In genomic region chr1:209086486-209087192, GRCh38 we compare ENCODE assay signal across 11 cellular contexts.
A peak's percentile ranks its signal among the peaks of the same experiment; 100 is the strongest.
DNase-seq lines count a peak whose midpoint lies in the region; ATAC-seq and TF ChIP-seq lines count a peak whose summit lies in the region.
"Had no signal": no experiment of that assay in that cellular context is flagged by ENCODE, and none has a peak within 500 bp of the region (broad histone marks: within the 10 kb centered on the region; RNA-seq: fewer than 3 reads in every experiment).

No MANE protein-coding gene starts in this region.

- TF ChIP-seq CTCF in foreskin keratinocyte (conservative IDR thresholded peaks at IDR 0.05), result no peak

- ATAC-seq in GM18870 (IDR thresholded peaks at IDR 0.05; ENCODE audit: unreplicated experiment), result peak; percentile 90
- peak; percentile 94 for ATAC-seq in GM21723 (IDR thresholded peaks at IDR 0.05; ENCODE audit: unreplicated experiment)
- peak; percentile 66 for ATAC-seq in HG03342 (IDR thresholded peaks at IDR 0.05; ENCODE audit: unreplicated experiment)
- ATAC-seq in foreskin keratinocyte, result no peak

- no peak overlapping the region for H3K4me3 ChIP-seq in neuronal stem cell (ENCODE audit: low read length in 2 of 2)
- H3K4me3 ChIP-seq in SJCRH30, result no peak overlapping the region

- H3K14ac ChIP-seq in neuronal stem cell (ENCODE audit: low read length), result no peak overlapping the region

- H3K9me3 ChIP-seq in neuronal stem cell (replicated peaks in 1 of 2; ENCODE audit: control insufficient read depth in 2 of 2, insufficient read depth in 1 of 2, low read depth in 1 of 2, low read length in 2 of 2), result peaks cover 0 to 2% of the 10 kb centered on the region in 2 donors
- no peaks in the 10 kb centered on the region; the same call in 1 of the 2 replicates for H3K9me3 ChIP-seq in SJCRH30 (replicated peaks)

- H2BK15ac ChIP-seq in neuronal stem cell (ENCODE audit: low read length), result no peak overlapping the region

- H3K4ac ChIP-seq in neuronal stem cell (ENCODE audit: low read length), result no peak overlapping the region

- H3K27me3 ChIP-seq in neuronal stem cell (ENCODE audit: control insufficient read depth in 3 of 3, insufficient read depth in 3 of 3, low read depth in 1 of 3, low read length in 3 of 3) (no peaks in the 10 kb centered on the region), foreskin keratinocyte (no peaks in the 10 kb centered on the region), SJCRH30 (no peaks in the 10 kb centered on the region)

- no peak overlapping the region for H2AK5ac ChIP-seq in neuronal stem cell (ENCODE audit: low read depth, low read length)

- no peaks in the 10 kb centered on the region for H3K79me1 ChIP-seq in neuronal stem cell (ENCODE audit: low read depth, low read length)

- no peak overlapping the region for H4K91ac ChIP-seq in neuronal stem cell (ENCODE audit: low read depth, low read length, poor library complexity)

- H3K36me3 ChIP-seq in neuronal stem cell (replicated peaks in 1 of 2; ENCODE audit: control insufficient read depth in 2 of 2, insufficient read depth in 2 of 2, low read length in 2 of 2) (no peaks in the 10 kb centered on the region), SJCRH30 (no peaks in the 10 kb centered on the region)

- H3K9ac ChIP-seq in neuronal stem cell (ENCODE audit: low read depth, low read length, poor library complexity), result no peak overlapping the region

- no peak overlapping the region for H3K4me2 ChIP-seq in neuronal stem cell (ENCODE audit: insufficient read depth, low read length, poor library complexity, severe bottlenecking)

- H3K27ac ChIP-seq in neuronal stem cell (replicated peaks; ENCODE audit: low read length) (no peak overlapping the region), foreskin keratinocyte (no peak overlapping the region), SJCRH30 (no peak overlapping the region)

- H3K4me1 ChIP-seq in neuronal stem cell (ENCODE audit: control insufficient read depth in 2 of 2, insufficient read depth in 1 of 2, low read depth in 1 of 2, low read length in 2 of 2), result peaks cover 0 to 7% of the 10 kb centered on the region in 2 donors
- no peaks in the 10 kb centered on the region for H3K4me1 ChIP-seq in foreskin keratinocyte
- no peaks in the 10 kb centered on the region; the same call in 1 of the 2 replicates for H3K4me1 ChIP-seq in SJCRH30

- no peak overlapping the region for H2BK5ac ChIP-seq in neuronal stem cell (ENCODE audit: low read length)

- DNase-seq in neuronal stem cell (ENCODE audit: low spot score) (no peak), NCI-H1694 (lab: John Stamatoyannopoulos, UW) (no peak), foreskin keratinocyte (no peak), SJCRH30 (no peak)
- DNase-seq: activated CD8-positive, alpha-beta memory T cell treated with anti-CD3 and anti-CD28 coated beads for 24 hours; amygdala; NCI-H2227 treated with DMSO at 0.1 percent for 48 hours; posterior cingulate gyrus had no signal

- no peak overlapping the region for H4K8ac ChIP-seq in neuronal stem cell (ENCODE audit: low read depth, low read length)

- no peak overlapping the region for H2AFZ ChIP-seq in neuronal stem cell (ENCODE audit: low read length)

- WGBS in neuronal stem cell (ENCODE audit: extremely low coverage in 2 of 2, insufficient read length in 2 of 2, insufficient replicate concordance in 1 of 2), 2 donors, result no CpG with 5 or more reads among the region's 6 CpGs

- no peak overlapping the region for H2BK12ac ChIP-seq in neuronal stem cell (ENCODE audit: low read length)

- peak overlapping the region; percentile 34 for H3K18ac ChIP-seq in neuronal stem cell (ENCODE audit: low read length)

- H2BK120ac ChIP-seq in neuronal stem cell (ENCODE audit: low read depth, low read length), result no peak overlapping the region

- H3K23ac ChIP-seq in neuronal stem cell (ENCODE audit: low read depth, low read length, poor library complexity), result no peak overlapping the region
